In genomic region chr13:30608364-30608763, GRCh38 we compare ENCODE assay signal across 17 cellular contexts. TPM values are rescaled to one million over a fixed set of nuclear protein-coding genes. Genes with fewer than 3 reads are reported as not detected.
DNase-seq lines count a peak whose midpoint lies in the region; ATAC-seq and TF ChIP-seq lines count a peak whose summit lies in the region.
"Had no signal": no experiment of that assay in that cellular context is flagged by ENCODE, and none has a peak within 500 bp of the region (broad histone marks: within the 10 kb centered on the region; RNA-seq: fewer than 3 reads in every experiment).

No MANE protein-coding gene starts in this region.

- H4K20me1 ChIP-seq in OCI-LY1 (ENCODE audit: insufficient read depth, low read length) (no peaks in the 10 kb centered on the region), osteoblast (ENCODE audit: insufficient read depth, low read length) (no peaks in the 10 kb centered on the region)

- peak overlapping the region; percentile 67 for H3K27ac ChIP-seq in OCI-LY1 (ENCODE audit: low read depth, low read length, poor library complexity, severe bottlenecking)
- H3K27ac ChIP-seq in osteoblast (ENCODE audit: low read depth, low read length) = no peak overlapping the region
- H3K27ac ChIP-seq: sigmoid colon had no signal

- H3K9me2 ChIP-seq in OCI-LY1 (ENCODE audit: low read depth, low read length) = no peaks in the 10 kb centered on the region

- no peaks in the 10 kb centered on the region for H3K27me3 ChIP-seq in OCI-LY1 (ENCODE audit: insufficient read depth, low read length)
- H3K27me3 ChIP-seq in osteoblast (ENCODE audit: insufficient read depth, low read length) = no peaks in the 10 kb centered on the region
- H3K27me3 ChIP-seq: sigmoid colon had no signal

- peak; percentile 35 to 44 for ATAC-seq in left cardiac atrium
- ATAC-seq in GM21447 (IDR thresholded peaks at IDR 0.05; ENCODE audit: unreplicated experiment) = no peak

- no peak overlapping the region for H3K4me3 ChIP-seq in OCI-LY1 (ENCODE audit: low read depth, low read length, poor library complexity, severe bottlenecking)
- H3K4me3 ChIP-seq in osteoblast (ENCODE audit: insufficient read depth, low read length) = peak overlapping the region; percentile 26
- H3K4me3 ChIP-seq: sigmoid colon had no signal

- DNase-seq in activated T-cell treated with anti-CD3 and anti-CD28 coated beads, Interleukin-2, amount 50 U/mL, for 24 hours = no peak
- no peak for DNase-seq in activated T-cell treated with anti-CD3 and anti-CD28 coated beads for 4 hours
- DNase-seq in left cardiac atrium = no peak
- DNase-seq in osteoblast (ENCODE audit: insufficient read length, low spot score, missing footprints) = peak; percentile 83
- no peak for DNase-seq in SW 1271 (lab: John Stamatoyannopoulos, UW)
- no peak for DNase-seq in occipital lobe (lab: John Stamatoyannopoulos, UW)
- DNase-seq: 8988T, endodermal cell, IMR-90, islet precursor cell, NCI-H1105 treated with DMSO at 0.1 percent for 48 hours, NCI-H226, OCI-M1, sigmoid colon had no signal

- H3K4me1 ChIP-seq in OCI-LY1 (ENCODE audit: insufficient read depth, low read length, severe bottlenecking) = peaks cover 55% of the 10 kb centered on the region
- H3K4me1 ChIP-seq in osteoblast (ENCODE audit: insufficient read depth, low read length) = peaks cover 5% of the 10 kb centered on the region

- H3K36me3 ChIP-seq in OCI-LY1 (ENCODE audit: insufficient read depth, low read length) = no peaks in the 10 kb centered on the region
- no peaks in the 10 kb centered on the region for H3K36me3 ChIP-seq in osteoblast (ENCODE audit: insufficient read depth, low read length)
- H3K36me3 ChIP-seq: sigmoid colon had no signal

- no peak overlapping the region for H2AFZ ChIP-seq in OCI-LY1 (ENCODE audit: low read length)
- peak overlapping the region; percentile 60 for H2AFZ ChIP-seq in osteoblast (ENCODE audit: low read length)

- no peak overlapping the region for H3K9ac ChIP-seq in OCI-LY1 (ENCODE audit: low read length)

- H3K79me2 ChIP-seq in OCI-LY1 (ENCODE audit: insufficient read depth, low read length) = 0 out of 2 replicates have a peak, but pooled peaks cover 3% of the 10 kb centered on the region
- peaks cover 12% of the 10 kb centered on the region for H3K79me2 ChIP-seq in osteoblast (ENCODE audit: insufficient read depth, low read length)

- H3K9me3 Mint-ChIP-seq in activated T-cell treated with anti-CD3 and anti-CD28 coated beads, Interleukin-2, amount 50 U/mL, for 24 hours = no peaks in the 10 kb centered on the region
- H3K9me3 Mint-ChIP-seq: endodermal cell; stimulated activated effector memory CD8-positive, alpha-beta T cell treated with anti-CD3 and anti-CD28 coated beads, Interleukin-12 subunit alpha, Interleukin-12 subunit beta, amount 100 ng/mL, for 72 hours had no signal

- H3F3A ChIP-seq in OCI-LY1 (ENCODE audit: insufficient read depth, low read length) = no peaks in the 10 kb centered on the region

- TF ChIP-seq CTCF in OCI-LY1 (IDR thresholded peaks at IDR 0.05; ENCODE audit: low read length) = no peak
- no peak for TF ChIP-seq CTCF in osteoblast (IDR thresholded peaks at IDR 0.05; ENCODE audit: extremely low read depth, low read depth, low read length)

- H3K27ac Mint-ChIP-seq in activated T-cell treated with anti-CD3 and anti-CD28 coated beads, Interleukin-2, amount 50 U/mL, for 24 hours = peak overlapping the region; percentile 39
- H3K27ac Mint-ChIP-seq: endodermal cell; stimulated activated effector memory CD8-positive, alpha-beta T cell treated with anti-CD3 and anti-CD28 coated beads, Interleukin-12 subunit alpha, Interleukin-12 subunit beta, amount 100 ng/mL, for 72 hours had no signal

- H3K9me3 ChIP-seq in OCI-LY1 (ENCODE audit: low read length) (no peaks in the 10 kb centered on the region), osteoblast (ENCODE audit: low read depth, low read length) (no peaks in the 10 kb centered on the region)
- H3K9me3 ChIP-seq: sigmoid colon had no signal

- no peaks in the 10 kb centered on the region for H3K27me3 Mint-ChIP-seq in activated T-cell treated with anti-CD3 and anti-CD28 coated beads, Interleukin-2, amount 50 U/mL, for 24 hours

- no peak overlapping the region for H3K4me3 Mint-ChIP-seq in activated T-cell treated with anti-CD3 and anti-CD28 coated beads, Interleukin-2, amount 50 U/mL, for 24 hours
- H3K4me3 Mint-ChIP-seq: endodermal cell; stimulated activated effector memory CD8-positive, alpha-beta T cell treated with anti-CD3 and anti-CD28 coated beads, Interleukin-12 subunit alpha, Interleukin-12 subunit beta, amount 100 ng/mL, for 72 hours had no signal

- intact Hi-C loops in left cardiac atrium (cut with DNase I) = no loop called here

- H3K4me2 ChIP-seq in OCI-LY1 (ENCODE audit: low read length) (peak overlapping the region; percentile 39), osteoblast (ENCODE audit: insufficient read depth, low read length) (peak overlapping the region; percentile 46)

- H3K36me3 Mint-ChIP-seq in activated T-cell treated with anti-CD3 and anti-CD28 coated beads, Interleukin-2, amount 50 U/mL, for 24 hours (ENCODE audit: low read depth) = peaks cover 10% of the 10 kb centered on the region
- H3K36me3 Mint-ChIP-seq: stimulated activated effector memory CD8-positive, alpha-beta T cell treated with anti-CD3 and anti-CD28 coated beads, Interleukin-12 subunit alpha, Interleukin-12 subunit beta, amount 100 ng/mL, for 72 hours had no signal

- H3K4me1 Mint-ChIP-seq in activated T-cell treated with anti-CD3 and anti-CD28 coated beads, Interleukin-2, amount 50 U/mL, for 24 hours (ENCODE audit: low read depth) = peaks cover 27% of the 10 kb centered on the region

RNA-seq across cellular contexts. Expression of gene USPL1, which starts 9.4 kb away (rescaled TPM):
- total RNA-seq in left cardiac atrium = 10 to 100 TPM in 1 of 2 donors, 1 to 10 TPM in 1; 8.5 to 12.7 TPM
- 11.6 and 14.7 TPM in 2 replicates for total RNA-seq in osteoblast
- total RNA-seq in occipital lobe = 46.9 TPM
